In the genomic region with DNA sequence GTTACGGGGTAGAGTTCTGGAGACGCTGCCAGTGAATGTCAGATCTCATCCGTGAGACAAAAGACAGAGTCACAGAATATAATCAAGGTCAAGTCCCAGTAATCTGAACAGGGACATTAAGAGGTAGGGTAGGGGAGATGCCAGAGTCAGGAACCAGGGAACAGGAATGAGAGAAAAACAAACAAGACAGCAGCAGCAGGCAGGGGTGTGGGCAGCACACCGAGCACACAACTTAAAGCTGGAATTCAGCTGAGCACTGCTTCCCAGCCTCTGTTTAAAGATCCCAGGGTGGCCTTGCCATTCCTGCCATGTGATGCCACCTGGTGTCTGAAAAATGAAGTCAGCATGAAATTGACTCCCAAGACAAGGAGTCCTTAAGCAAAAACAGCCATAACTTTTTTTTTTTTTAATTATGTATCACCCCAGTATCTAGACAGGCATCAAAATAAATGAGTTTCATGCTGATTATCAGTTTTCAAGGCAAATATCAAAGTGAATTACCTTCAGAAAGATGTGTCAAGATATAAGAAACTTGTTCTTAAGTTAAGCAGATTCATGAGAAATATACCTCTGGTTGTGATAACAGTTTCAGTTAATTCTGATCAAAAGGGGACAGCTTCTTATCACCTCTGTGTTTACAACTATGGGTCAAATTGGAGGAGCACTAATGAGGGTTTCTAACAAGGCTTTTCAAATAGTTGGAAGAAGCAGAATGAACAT, we compare ENCODE assay signal across 1 cellular context.
TF ChIP-seq lines count a peak whose summit lies in the region.

No MANE protein-coding gene starts in this region.

TF ChIP-seq in H1, 55 proteins besides CTCF, POLR2A, EP300 and RAD21:
- no peak for TF ChIP-seq CBX8 (IDR thresholded peaks at IDR 0.05; ENCODE audit: borderline replicate concordance, low read depth, low read length)
- no peak for TF ChIP-seq SAP30 (IDR thresholded peaks at IDR 0.05; ENCODE audit: insufficient read depth, insufficient replicate concordance, low read length)
- peak; percentile 78 for TF ChIP-seq TEAD4 (IDR thresholded peaks at IDR 0.05; ENCODE audit: low read depth, low read length)
- TF ChIP-seq E2F6 (IDR thresholded peaks at IDR 0.05), result no peak
